ENCODE assay signal across 1 cellular context in the genomic region with DNA sequence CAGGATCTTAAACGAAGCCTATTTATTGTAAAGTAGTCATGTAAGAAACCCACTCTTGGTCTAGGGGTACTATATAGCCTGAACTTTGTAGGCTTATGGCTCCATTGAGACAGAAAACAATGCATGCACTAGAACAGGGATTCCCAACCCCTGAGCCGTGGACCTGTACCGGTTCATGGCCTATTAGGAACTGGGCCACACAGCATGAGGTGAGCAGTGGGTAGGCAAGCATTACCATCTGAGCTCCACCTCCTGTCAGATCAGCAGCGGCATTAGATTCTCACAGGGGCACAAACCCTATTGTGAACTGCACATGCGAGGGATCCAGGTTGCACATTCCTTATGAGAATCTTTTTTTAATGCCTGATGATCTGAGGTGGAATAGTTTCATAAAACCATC.
TF ChIP-seq lines count a peak whose summit lies in the region.

No MANE protein-coding gene starts in this region.

TF ChIP-seq in IMR-90, 13 proteins besides CTCF, POLR2A, EP300 and RAD21:
- TF ChIP-seq, protein P1, sequence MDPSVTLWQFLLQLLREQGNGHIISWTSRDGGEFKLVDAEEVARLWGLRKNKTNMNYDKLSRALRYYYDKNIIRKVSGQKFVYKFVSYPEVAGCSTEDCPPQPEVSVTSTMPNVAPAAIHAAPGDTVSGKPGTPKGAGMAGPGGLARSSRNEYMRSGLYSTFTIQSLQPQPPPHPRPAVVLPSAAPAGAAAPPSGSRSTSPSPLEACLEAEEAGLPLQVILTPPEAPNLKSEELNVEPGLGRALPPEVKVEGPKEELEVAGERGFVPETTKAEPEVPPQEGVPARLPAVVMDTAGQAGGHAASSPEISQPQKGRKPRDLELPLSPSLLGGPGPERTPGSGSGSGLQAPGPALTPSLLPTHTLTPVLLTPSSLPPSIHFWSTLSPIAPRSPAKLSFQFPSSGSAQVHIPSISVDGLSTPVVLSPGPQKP (IDR thresholded peaks at IDR 0.05; ENCODE audit: borderline replicate concordance, low read depth, low read length) = no peak
- TF ChIP-seq NFE2L2 (IDR thresholded peaks at IDR 0.05; ENCODE audit: low read depth, low read length) = no peak
- no peak for TF ChIP-seq RFX5 (IDR thresholded peaks at IDR 0.05; ENCODE audit: low read depth, low read length)
- no peak for TF ChIP-seq CEBPB (IDR thresholded peaks at IDR 0.05; ENCODE audit: low read depth, low read length)
